In genomic region chr5:54045077-54045792, GRCh38 we compare ENCODE assay signal across 16 cellular contexts.
"Had no signal": no experiment of that assay in that cellular context is flagged by ENCODE, and none has a peak within 500 bp of the region (broad histone marks: within the 10 kb centered on the region; RNA-seq: fewer than 3 reads in every experiment).

No MANE protein-coding gene starts in this region.

- H3K36me3 ChIP-seq: neutrophil, transverse colon had no signal

- ATAC-seq: activated T-cell treated with anti-CD3 and anti-CD28 coated beads, Interleukin-2, amount 50 U/mL, for 72 hours; foreskin keratinocyte; naive thymus-derived CD8-positive, alpha-beta T cell; right cardiac atrium; stimulated activated memory B cell treated with anti-CD40 and anti-IgM and Interleukin-4, amounts not matched to agents 10 μg/mL and 1 μg/mL and 100 μg/mL, for 72 hours had no signal

- H3K4me1 Mint-ChIP-seq: activated CD4-positive, alpha-beta memory T cell treated with anti-CD3 and anti-CD28 coated beads, Interleukin-2, amount 10 ng/mL, durations not matched to agents 7 days and 5 days; naive thymus-derived CD8-positive, alpha-beta T cell; stimulated activated memory B cell treated with anti-CD40 and anti-IgM and Interleukin-4, amounts not matched to agents 10 μg/mL and 1 μg/mL and 100 μg/mL, for 72 hours had no signal

- FAIRE-seq: keratinocyte had no signal

- H3K27ac ChIP-seq: foreskin keratinocyte, neutrophil, transverse colon had no signal

- H3K27me3 ChIP-seq: foreskin keratinocyte, neutrophil, transverse colon had no signal

- H3K4me3 Mint-ChIP-seq: activated CD4-positive, alpha-beta memory T cell treated with anti-CD3 and anti-CD28 coated beads, Interleukin-2, amount 10 ng/mL, durations not matched to agents 7 days and 5 days; activated T-cell treated with anti-CD3 and anti-CD28 coated beads, Interleukin-2, amount 50 U/mL, for 72 hours; naive thymus-derived CD8-positive, alpha-beta T cell; stimulated activated memory B cell treated with anti-CD40 and anti-IgM and Interleukin-4, amounts not matched to agents 10 μg/mL and 1 μg/mL and 100 μg/mL, for 72 hours; T-helper 2 cell treated with Interferon-gamma antibody and Interleukin-4, amounts not matched to agents 5 μg/mL and 100 μg/mL, for 36 hours had no signal

- H3K27ac Mint-ChIP-seq: activated CD4-positive, alpha-beta memory T cell treated with anti-CD3 and anti-CD28 coated beads, Interleukin-2, amount 10 ng/mL, durations not matched to agents 7 days and 5 days; activated T-cell treated with anti-CD3 and anti-CD28 coated beads, Interleukin-2, amount 50 U/mL, for 72 hours; stimulated activated memory B cell treated with anti-CD40 and anti-IgM and Interleukin-4, amounts not matched to agents 10 μg/mL and 1 μg/mL and 100 μg/mL, for 72 hours; T-helper 2 cell treated with Interferon-gamma antibody and Interleukin-4, amounts not matched to agents 5 μg/mL and 100 μg/mL, for 36 hours had no signal

- DNase-seq: activated CD4-positive, alpha-beta memory T cell treated with anti-CD3 and anti-CD28 coated beads, Interleukin-2, amount 10 ng/mL, durations not matched to agents 7 days and 5 days; activated CD4-positive, alpha-beta T cell treated with anti-CD3 and anti-CD28 coated beads for 1 hour; activated CD8-positive, alpha-beta memory T cell treated with anti-CD3 and anti-CD28 coated beads, Interleukin-2, amount 50 U/mL, for 4 hours; activated gamma-delta T cell treated with Interleukin-2 at 50 U/mL for 16 hours; activated T-cell treated with anti-CD3 and anti-CD28 coated beads, Interleukin-2, amount 50 U/mL, for 72 hours; aorta; foreskin keratinocyte; naive thymus-derived CD8-positive, alpha-beta T cell; posterior cingulate gyrus; right cardiac atrium; SW 1271; transverse colon had no signal

- H3K9me3 Mint-ChIP-seq: activated CD4-positive, alpha-beta memory T cell treated with anti-CD3 and anti-CD28 coated beads, Interleukin-2, amount 10 ng/mL, durations not matched to agents 7 days and 5 days; naive thymus-derived CD8-positive, alpha-beta T cell; stimulated activated memory B cell treated with anti-CD40 and anti-IgM and Interleukin-4, amounts not matched to agents 10 μg/mL and 1 μg/mL and 100 μg/mL, for 72 hours; T-helper 2 cell treated with Interferon-gamma antibody and Interleukin-4, amounts not matched to agents 5 μg/mL and 100 μg/mL, for 36 hours had no signal

- H3K9me3 ChIP-seq: neutrophil, transverse colon had no signal

- H3K27me3 Mint-ChIP-seq: activated CD4-positive, alpha-beta memory T cell treated with anti-CD3 and anti-CD28 coated beads, Interleukin-2, amount 10 ng/mL, durations not matched to agents 7 days and 5 days; naive thymus-derived CD8-positive, alpha-beta T cell; stimulated activated memory B cell treated with anti-CD40 and anti-IgM and Interleukin-4, amounts not matched to agents 10 μg/mL and 1 μg/mL and 100 μg/mL, for 72 hours had no signal

- H3K4me3 ChIP-seq: transverse colon had no signal

- H3K4me1 ChIP-seq: foreskin keratinocyte had no signal
